Comparison of ENCODE assay signal across 8 cellular contexts in genomic region chr4:121072080-121072835, GRCh38. TPM values are rescaled to one million over a fixed set of nuclear protein-coding genes. Genes with fewer than 3 reads are reported as not detected.
DNase-seq lines count a peak whose midpoint lies in the region; ATAC-seq and TF ChIP-seq lines count a peak whose summit lies in the region.

Gene NDNF (minus strand): TSS chr4:121072535. CDS start chr4:121045837, 26,698 bp downstream.

- peaks cover 47% of the 10 kb centered on the region for H3K27me3 Mint-ChIP-seq in activated CD8-positive, alpha-beta T cell treated with anti-CD3 and anti-CD28 coated beads for 36 hours

- no peaks in the 10 kb centered on the region for H3K36me3 Mint-ChIP-seq in activated CD8-positive, alpha-beta T cell treated with anti-CD3 and anti-CD28 coated beads for 36 hours (ENCODE audit: low read depth)

- no peak for TF ChIP-seq CTCF in activated CD8-positive, alpha-beta T cell treated with anti-CD3 and anti-CD28 coated beads for 36 hours (IDR thresholded peaks at IDR 0.05)
- no peak for TF ChIP-seq CTCF in epithelial cell of proximal tubule (conservative IDR thresholded peaks at IDR 0.05; ENCODE audit: low read depth, low read length)
- TF ChIP-seq CTCF in stomach (IDR thresholded peaks at IDR 0.05) = no peak

- H3K27ac Mint-ChIP-seq in activated CD8-positive, alpha-beta T cell treated with anti-CD3 and anti-CD28 coated beads for 36 hours = no peak within 1 kb of the TSS

- peaks cover 63% of the 10 kb centered on the region for H3K27me3 ChIP-seq in HUES64 (ENCODE audit: insufficient read depth, low read length)
- peaks cover 4 to 9% of the 10 kb centered on the region in 2 donors for H3K27me3 ChIP-seq in mucosa of rectum (ENCODE audit: control insufficient read depth in 2 of 2, insufficient read depth in 2 of 2, low read length in 2 of 2)
- peaks cover 0 to 55% (median 36%) of the 10 kb centered on the region in 3 donors for H3K27me3 ChIP-seq in stomach

- H3K27ac ChIP-seq in HUES64 (ENCODE audit: low read depth, low read length) = no peak within 1 kb of the TSS
- H3K27ac ChIP-seq in mucosa of rectum (ENCODE audit: low read depth in 2 of 2, low read length in 2 of 2) = peak within 1 kb of the TSS; percentile 68 to 77
- H3K27ac ChIP-seq in stomach = peak within 1 kb of the TSS in 4 of 5 donors; percentile 47 to 72 (median 50)

- POLR2A ChIA-PET in activated CD8-positive, alpha-beta T cell treated with anti-CD3 and anti-CD28 coated beads for 36 hours (lab: Charles Lee) = no interaction called here

- under 1% methylated on average over 64 of the region's 70 CpGs for WGBS in HUES64
- 0 to 1% (median 1%) methylated on average over 28 to 70 of the region's 70 CpGs for WGBS in stomach, 5 donors

- H3K9me3 ChIP-seq in HUES64 (ENCODE audit: insufficient read depth, low read depth, low read length) (no peaks in the 10 kb centered on the region), mucosa of rectum (ENCODE audit: control insufficient read depth in 2 of 2, low read length in 2 of 2) (no peaks in the 10 kb centered on the region), stomach (no peaks in the 10 kb centered on the region)

- intact Hi-C loops in activated CD8-positive, alpha-beta T cell treated with anti-CD3 and anti-CD28 coated beads for 36 hours (cut with micrococcal nuclease) = no loop called here
- intact Hi-C loops in stomach (cut with DNase I; ENCODE audit: low total_unique reads) = no loop called here

- TF ChIP-seq POLR2A in stomach (IDR thresholded peaks at IDR 0.05) = no peak

- peak; percentile 65 for ATAC-seq in activated CD8-positive, alpha-beta T cell treated with anti-CD3 and anti-CD28 coated beads for 36 hours

- H3K36me3 ChIP-seq in HUES64 (ENCODE audit: insufficient read depth, low read length) (no peaks in the 10 kb centered on the region), mucosa of rectum (ENCODE audit: control insufficient read depth in 2 of 2, insufficient read depth in 2 of 2, low read length in 2 of 2) (no peaks in the 10 kb centered on the region), stomach (no peaks in the 10 kb centered on the region)

- no peak for TF ChIP-seq EP300 in stomach (IDR thresholded peaks at IDR 0.05)

- peaks cover 18% of the 10 kb centered on the region for H3K4me1 Mint-ChIP-seq in activated CD8-positive, alpha-beta T cell treated with anti-CD3 and anti-CD28 coated beads for 36 hours (ENCODE audit: low read depth)

- peak within 1 kb of the TSS; percentile 81 for H3K4me3 Mint-ChIP-seq in activated CD8-positive, alpha-beta T cell treated with anti-CD3 and anti-CD28 coated beads for 36 hours

- DNase-seq in ELR (ENCODE audit: low read depth) (peak; percentile 41), epithelial cell of proximal tubule (ENCODE audit: low read depth) (no peak), stomach (no peak), DMS153 treated with DMSO at 0.1 percent for 48 hours (lab: John Stamatoyannopoulos, UW; ENCODE audit: unreplicated experiment) (no peak), NCI-H524 treated with DMSO at 0.1 percent for 48 hours (lab: John Stamatoyannopoulos, UW) (no peak)
- peak; percentile 61 for DNase-seq in activated CD8-positive, alpha-beta T cell treated with anti-CD3 and anti-CD28 coated beads for 36 hours

- peak within 1 kb of the TSS; percentile 79 for H3K4me3 ChIP-seq in HUES64 (ENCODE audit: low read length)
- peak within 1 kb of the TSS; percentile 44 for H3K4me3 ChIP-seq in epithelial cell of proximal tubule (ENCODE audit: low read depth, low read length)
- peak within 1 kb of the TSS; percentile 75 to 76 for H3K4me3 ChIP-seq in mucosa of rectum (ENCODE audit: low read length in 2 of 2)
- peak within 1 kb of the TSS; percentile 57 to 70 (median 66) for H3K4me3 ChIP-seq in stomach

- H3K9me3 Mint-ChIP-seq in activated CD8-positive, alpha-beta T cell treated with anti-CD3 and anti-CD28 coated beads for 36 hours = no peaks in the 10 kb centered on the region

- H3K4me1 ChIP-seq in HUES64 (ENCODE audit: insufficient read depth, low read length) = peaks cover 10% of the 10 kb centered on the region
- H3K4me1 ChIP-seq in mucosa of rectum (ENCODE audit: control insufficient read depth in 2 of 2, insufficient read depth in 2 of 2, low read length in 2 of 2) = peaks cover 8 to 32% of the 10 kb centered on the region in 2 donors
- peaks cover 16 to 33% (median 27%) of the 10 kb centered on the region in 4 donors for H3K4me1 ChIP-seq in stomach

- CTCF ChIA-PET in activated CD8-positive, alpha-beta T cell treated with anti-CD3 and anti-CD28 coated beads for 36 hours (lab: Charles Lee) = interaction anchor here (0.6 to 1.5 kb wide), 3 partner anchors 11 to 127 kb away, joined by 3 to 5 read pairs (median 3); no protein-coding TSS in a partner anchor

- H3K9ac ChIP-seq in HUES64 (ENCODE audit: low read depth, low read length) (peak within 1 kb of the TSS; percentile 14; the same call in 1 of the 2 replicates), mucosa of rectum (ENCODE audit: low read depth in 1 of 2, low read length in 2 of 2) (peak within 1 kb of the TSS; percentile 52 to 69)

RNA-seq across cellular contexts. Expression of gene NDNF, which starts in this region (rescaled TPM):
- polyA plus RNA-seq in HUES64 (2013, experiment 1 of 2) = 1.8 TPM
- polyA plus RNA-seq in HUES64 (2013, experiment 2 of 2) = 3.7 TPM
- under 1 TPM; 0.34 to 0.41 TPM for total RNA-seq in activated CD8-positive, alpha-beta T cell treated with anti-CD3 and anti-CD28 coated beads for 36 hours
- total RNA-seq in epithelial cell of proximal tubule (0.43 and 0.46 TPM in 2 replicates), stomach (1 to 10 TPM in 4 of 5 donors, under 1 TPM in 1; 0.89 to 8.1 (median 4.8) TPM)
- 1 to 10 TPM in 2 of 3 donors, under 1 TPM in 1; 0.68 to 2.6 (median 1.4) TPM for polyA plus RNA-seq in stomach

Comparison
In these comparisons a context has a peak if more than half of its experiments do, and no peak if none do; other contexts are left out.
1. Peak in DNase-seq and ATAC-seq in activated CD8-positive, alpha-beta T cell treated with anti-CD3 and anti-CD28 coated beads for 36 hours; RNA of the gene not detected or under 1 TPM.